11 cellular contexts compared by ENCODE assay signal in genomic region chr1:212664409-212665199, GRCh38. TPM values are rescaled to one million over a fixed set of nuclear protein-coding genes. Genes with fewer than 3 reads are reported as not detected.
DNase-seq lines count a peak whose midpoint lies in the region; ATAC-seq, FAIRE-seq and TF ChIP-seq lines count a peak whose summit lies in the region.
"Had no signal": no experiment of that assay in that cellular context is flagged by ENCODE, and none has a peak within 500 bp of the region (broad histone marks: within the 10 kb centered on the region; RNA-seq: fewer than 3 reads in every experiment).

No MANE protein-coding gene starts in this region.

- H2AFZ ChIP-seq in PC-9 = no peak overlapping the region

- no peaks in the 10 kb centered on the region for H3K9me3 ChIP-seq in PC-9 (ENCODE audit: insufficient read depth, low read depth)
- H3K9me3 ChIP-seq in naive thymus-derived CD4-positive, alpha-beta T cell (ENCODE audit: control insufficient read depth in 2 of 3, low read length in 3 of 3) = no peaks in the 10 kb centered on the region
- H3K9me3 ChIP-seq in body of pancreas = no peaks in the 10 kb centered on the region
- H3K9me3 ChIP-seq in small intestine (ENCODE audit: control insufficient read depth, low read depth) = no peaks in the 10 kb centered on the region

- POLR2A ChIA-PET in PC-9 (lab: Charles Lee; ENCODE audit: unreplicated experiment) = no interaction called here
- POLR2A ChIA-PET in naive thymus-derived CD4-positive, alpha-beta T cell (lab: Charles Lee) = interaction anchor here (0.8 to 0.9 kb wide), 2 partner anchors 90 to 96 kb away, joined by 3 read pairs; no protein-coding TSS in a partner anchor

- intact Hi-C loops in CD14-positive monocyte (cut with micrococcal nuclease) = loop anchor here (1.0 to 10.0 kb wide), 6 partner anchors 32 to 331 kb away; partner anchors contain the start of genes NSL1 (in 1 of the 2) and TATDN3 (in 1 of the 2)
- intact Hi-C loops in PC-9 (cut with micrococcal nuclease; ENCODE audit: unreplicated experiment) = loop anchor here (1.0 to 5.0 kb wide), 4 partner anchors 118 to 331 kb away; no protein-coding TSS in a partner anchor
- intact Hi-C loops in naive thymus-derived CD4-positive, alpha-beta T cell (cut with micrococcal nuclease) = loop anchor here (1.0 kb wide), 5 partner anchors 35 to 331 kb away; partner anchors contain the start of gene BATF3 (in 2 of the 2)
- intact Hi-C loops in body of pancreas (cut with DNase I) = no loop called here

- no peaks in the 10 kb centered on the region for H3K79me2 ChIP-seq in PC-9 (ENCODE audit: low read depth)

- H3K4me1 ChIP-seq in PC-9 (replicated peaks; ENCODE audit: insufficient read depth) (peaks cover 22% of the 10 kb centered on the region), body of pancreas (no peaks in the 10 kb centered on the region), small intestine (ENCODE audit: control insufficient read depth in 2 of 2, insufficient read depth in 1 of 2, low read depth in 1 of 2, low read length in 1 of 2) (no peaks in the 10 kb centered on the region)
- H3K4me1 ChIP-seq in naive thymus-derived CD4-positive, alpha-beta T cell (ENCODE audit: control insufficient read depth in 2 of 2, insufficient read depth in 2 of 2, low read length in 2 of 2) = peaks cover 0 to 6% of the 10 kb centered on the region in 2 donors

- H3K27ac Mint-ChIP-seq in CD14-positive monocyte = peak overlapping the region in 4 of 7 donors; percentile 18 to 89 (median 55)
- H3K27ac Mint-ChIP-seq in naive thymus-derived CD4-positive, alpha-beta T cell = no peak overlapping the region
- H3K27ac Mint-ChIP-seq: CD8-positive, alpha-beta T cell had no signal

- no peak for TF ChIP-seq POLR2A in body of pancreas (IDR thresholded peaks at IDR 0.05)

- peak overlapping the region; percentile 73; the same call in 1 of the 2 replicates for H3K4me2 ChIP-seq in PC-9

- DNase-seq in CD14-positive monocyte (ENCODE audit: low spot score) = no peak
- no peak for DNase-seq in GM10266 (ENCODE audit: extremely low spot score)
- no peak for DNase-seq in PC-9
- DNase-seq in naive thymus-derived CD4-positive, alpha-beta T cell = no peak
- no peak for DNase-seq in body of pancreas
- DNase-seq in small intestine = no peak
- no peak for DNase-seq in brain microvascular endothelial cell

- H3K27ac ChIP-seq in PC-9 = no peak overlapping the region
- no peak overlapping the region for H3K27ac ChIP-seq in naive thymus-derived CD4-positive, alpha-beta T cell (ENCODE audit: low read depth, low read length)
- no peak overlapping the region for H3K27ac ChIP-seq in body of pancreas
- H3K27ac ChIP-seq in small intestine (ENCODE audit: low read depth in 1 of 2, low read length in 1 of 2) = no peak overlapping the region
- no peak overlapping the region for H3K27ac ChIP-seq in brain microvascular endothelial cell

- in situ Hi-C loops in brain microvascular endothelial cell (cut with HindIII; ENCODE audit: low pct_ligation_motif_present, low sequenced_read_pairs) = no loop called here

- H3K4me3 ChIP-seq in PC-9 (no peak overlapping the region), body of pancreas (no peak overlapping the region), small intestine (ENCODE audit: low read depth in 1 of 2, low read length in 2 of 2) (no peak overlapping the region), brain microvascular endothelial cell (ENCODE audit: low read depth, low read length) (no peak overlapping the region)
- no peak overlapping the region for H3K4me3 ChIP-seq in naive thymus-derived CD4-positive, alpha-beta T cell (ENCODE audit: low read length)

- no peaks in the 10 kb centered on the region for H4K20me1 ChIP-seq in PC-9 (ENCODE audit: insufficient read depth)

- H3F3A ChIP-seq in PC-9 (ENCODE audit: insufficient read depth, low read depth) = peaks cover 18% of the 10 kb centered on the region

- peaks cover 3 to 8% (median 6%) of the 10 kb centered on the region in 3 donors for H3K27me3 Mint-ChIP-seq in CD14-positive monocyte (ENCODE audit: low read depth in 3 of 3)
- H3K27me3 Mint-ChIP-seq in naive thymus-derived CD4-positive, alpha-beta T cell = peaks cover 0 to 28% (median 5%) of the 10 kb centered on the region in 5 donors

- no peak overlapping the region for H3K4me3 Mint-ChIP-seq in CD14-positive monocyte
- H3K4me3 Mint-ChIP-seq in naive thymus-derived CD4-positive, alpha-beta T cell = peak overlapping the region in 8 of 10 donors; percentile 5 to 85 (median 54)

- WGBS in body of pancreas, 2 donors = 58 to 64% methylated on average over 11 of the region's 11 CpGs
- WGBS in small intestine, 3 donors = 60 to 74% (median 62%) methylated on average over 11 of the region's 11 CpGs

- H3K36me3 ChIP-seq in PC-9 (ENCODE audit: low read depth) (no peaks in the 10 kb centered on the region), body of pancreas (replicated peaks in 1 of 2; ENCODE audit: insufficient read depth in 1 of 2, low read depth in 2 of 2) (no peaks in the 10 kb centered on the region), small intestine (ENCODE audit: control insufficient read depth in 2 of 2, insufficient read depth in 2 of 2, low read length in 2 of 2) (no peaks in the 10 kb centered on the region), brain microvascular endothelial cell (replicated peaks) (no peaks in the 10 kb centered on the region)
- H3K36me3 ChIP-seq in naive thymus-derived CD4-positive, alpha-beta T cell (ENCODE audit: control insufficient read depth in 2 of 3, insufficient read depth in 3 of 3, low read length in 3 of 3) = no peaks in the 10 kb centered on the region

- H3K4me1 Mint-ChIP-seq in CD14-positive monocyte = peaks cover 36% of the 10 kb centered on the region
- H3K4me1 Mint-ChIP-seq in naive thymus-derived CD4-positive, alpha-beta T cell = peaks cover 4 to 29% (median 5%) of the 10 kb centered on the region in 7 donors

- peaks cover 5% of the 10 kb centered on the region; the same call in 1 of the 2 replicates for H3K27me3 ChIP-seq in PC-9 (ENCODE audit: insufficient read depth, low read depth)
- no peaks in the 10 kb centered on the region for H3K27me3 ChIP-seq in naive thymus-derived CD4-positive, alpha-beta T cell (ENCODE audit: control insufficient read depth in 2 of 2, insufficient read depth in 2 of 2, low read length in 2 of 2)
- no peaks in the 10 kb centered on the region for H3K27me3 ChIP-seq in body of pancreas
- no peaks in the 10 kb centered on the region for H3K27me3 ChIP-seq in small intestine (ENCODE audit: control insufficient read depth in 2 of 2, insufficient read depth in 2 of 2, low read length in 2 of 2)
- no peaks in the 10 kb centered on the region for H3K27me3 ChIP-seq in brain microvascular endothelial cell (replicated peaks)

- no peaks in the 10 kb centered on the region for H3K36me3 Mint-ChIP-seq in CD14-positive monocyte
- no peaks in the 10 kb centered on the region for H3K36me3 Mint-ChIP-seq in naive thymus-derived CD4-positive, alpha-beta T cell
- H3K36me3 Mint-ChIP-seq: CD8-positive, alpha-beta T cell; naive B cell had no signal

- CTCF ChIA-PET in PC-9 (lab: Charles Lee) = interaction anchor here (0.6 to 1.2 kb wide), 7 partner anchors 9 to 331 kb away, joined by 3 to 10 read pairs (median 4); no protein-coding TSS in a partner anchor
- CTCF ChIA-PET in naive thymus-derived CD4-positive, alpha-beta T cell (lab: Charles Lee) = interaction anchor here (0.6 to 5.5 kb wide), 26 partner anchors 13 to 864 kb away, joined by 3 to 60 read pairs (median 4); no protein-coding TSS in a partner anchor

- no peak for TF ChIP-seq CTCF in CD14-positive monocyte (IDR thresholded peaks at IDR 0.05)
- TF ChIP-seq CTCF in GM10266 (IDR thresholded peaks at IDR 0.05; ENCODE audit: control insufficient read depth, insufficient read depth, low read depth, missing control alignments) = peak; percentile 3
- no peak for TF ChIP-seq CTCF in PC-9 (conservative IDR thresholded peaks at IDR 0.05)
- TF ChIP-seq CTCF in body of pancreas (IDR thresholded peaks at IDR 0.05) = no peak
- no peak for TF ChIP-seq CTCF in brain microvascular endothelial cell (IDR thresholded peaks at IDR 0.05; ENCODE audit: low read depth, low read length, missing control alignments)

- BruUV-seq in PC-9 (replicated peaks; lab: Mats Ljungman, UMichigan) = no TSS peak

- H3K9me3 Mint-ChIP-seq in CD14-positive monocyte = peaks cover 0 to 2% (median 0%) of the 10 kb centered on the region in 7 donors
- H3K9me3 Mint-ChIP-seq in naive thymus-derived CD4-positive, alpha-beta T cell = no peaks in the 10 kb centered on the region
- H3K9me3 Mint-ChIP-seq: CD8-positive, alpha-beta T cell; HFFc6; naive B cell had no signal

- H3K9me2 ChIP-seq in PC-9 (ENCODE audit: insufficient read depth) = no peaks in the 10 kb centered on the region

- no peak for FAIRE-seq in small intestine (lab: Jason Lieb, UNC)

- no peak for ATAC-seq in naive thymus-derived CD4-positive, alpha-beta T cell
- ATAC-seq in body of pancreas (no peak), GM19455 (IDR thresholded peaks at IDR 0.05; ENCODE audit: unreplicated experiment) (no peak)

RNA-seq across cellular contexts. Expression of gene BATF3, which starts 35.0 kb away (rescaled TPM):
- 10 to 100 TPM; 15.1 to 34.7 TPM for polyA plus RNA-seq in CD14-positive monocyte
- 0.50 and 1.3 TPM in 2 replicates for total RNA-seq in PC-9 (2021)
- total RNA-seq in naive thymus-derived CD4-positive, alpha-beta T cell = 10 to 100 TPM in 1 of 5 experiments, 1 to 10 TPM in 3, under 1 TPM in 1; 0.27 to 40.2 (median 1.2) TPM
- under 1 TPM; 0.69 to 0.98 TPM for polyA plus RNA-seq in naive thymus-derived CD4-positive, alpha-beta T cell
- 1 to 10 TPM in 1 of 2 donors, not detected in 1; 3.4 TPM for total RNA-seq in body of pancreas
- polyA plus RNA-seq in small intestine = 1 to 10 TPM in 2 of 3 donors, not detected in 1; 3.6 to 3.8 TPM
- total RNA-seq: CD8-positive, alpha-beta T cell had no signal

RNA-seq across cellular contexts. Expression of gene ATF3, which starts 56.0 kb away (rescaled TPM):
- polyA plus RNA-seq in CD14-positive monocyte (10 to 100 TPM; 10.4 to 13.3 TPM), small intestine (10 to 100 TPM; 20.8 to 30.3 (median 27.1) TPM)
- total RNA-seq in PC-9 (2021) (10.2 and 10.8 TPM in 2 replicates), body of pancreas (10 to 100 TPM in 1 of 2 donors, 1 to 10 TPM in 1; 8.6 to 27.0 TPM)
- total RNA-seq in naive thymus-derived CD4-positive, alpha-beta T cell = 10 to 100 TPM in 3 of 5 experiments, under 1 TPM in 2; 0.57 to 83.4 (median 12.5) TPM
- polyA plus RNA-seq in naive thymus-derived CD4-positive, alpha-beta T cell = not detected

Comparison
In these comparisons a context has a peak if more than half of its experiments do, and no peak if none do; other contexts are left out.
1. H3K27ac Mint-ChIP-seq: peak in CD14-positive monocyte (4 of 7); none in naive thymus-derived CD4-positive, alpha-beta T cell (0 of 9).
2. H3K4me3 Mint-ChIP-seq: peak in naive thymus-derived CD4-positive, alpha-beta T cell (8 of 10); none in CD14-positive monocyte (0 of 2).